Comparison of ENCODE assay signal across 26 cellular contexts in the genomic region with DNA sequence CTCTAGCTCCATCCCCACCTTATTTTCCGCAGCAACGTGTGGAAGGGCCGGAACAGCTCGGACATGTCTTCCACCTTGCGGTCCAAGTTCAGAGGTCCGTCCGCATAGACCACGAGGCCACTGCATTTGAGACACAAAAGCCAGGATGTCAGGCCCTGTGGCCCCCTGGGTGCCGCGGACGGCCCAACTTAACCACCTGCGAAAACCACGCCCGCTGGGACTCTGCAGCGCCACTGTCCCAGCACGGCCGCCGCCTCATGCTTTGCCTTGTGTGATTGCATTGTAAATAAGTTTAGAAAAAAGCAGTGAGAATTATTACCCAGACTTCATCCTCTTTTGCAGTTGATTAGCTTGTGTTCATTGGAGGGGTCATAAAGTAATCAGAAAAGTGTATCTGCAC. TPM values are rescaled to one million over a fixed set of nuclear protein-coding genes. Genes with fewer than 3 reads are reported as not detected.
DNase-seq lines count a peak whose midpoint lies in the region; ATAC-seq, FAIRE-seq and TF ChIP-seq lines count a peak whose summit lies in the region.
"Had no signal": no experiment of that assay in that cellular context is flagged by ENCODE, and none has a peak within 500 bp of the region (broad histone marks: within the 10 kb centered on the region; RNA-seq: fewer than 3 reads in every experiment).

No MANE protein-coding gene starts in this region.

- peaks cover 10 to 15% of the 10 kb centered on the region in 2 donors for H3K4me1 Mint-ChIP-seq in effector memory CD8-positive, alpha-beta T cell (ENCODE audit: low read depth in 2 of 2)
- H3K4me1 Mint-ChIP-seq: stimulated activated naive CD8-positive, alpha-beta T cell treated with anti-CD3 and anti-CD28 coated beads, Interleukin-15, amount 100 ng/mL, for 72 hours had no signal

- no peak for TF ChIP-seq POLR2A in gastroesophageal sphincter (IDR thresholded peaks at IDR 0.05)

- peaks cover 2% of the 10 kb centered on the region for H3K79me1 ChIP-seq in neuronal stem cell (ENCODE audit: low read depth, low read length)

- H3K27ac Mint-ChIP-seq in effector memory CD8-positive, alpha-beta T cell, result peak overlapping the region; percentile 59 to 84
- H3K27ac Mint-ChIP-seq: activated CD8-positive, alpha-beta T cell treated with anti-CD3 and anti-CD28 coated beads, Interleukin-2, amount 10 ng/mL, durations not matched to agents 7 days and 5 days; activated T-cell treated with anti-CD3 and anti-CD28 coated beads, Interleukin-2, amount 50 U/mL, for 24 hours; stimulated activated naive CD8-positive, alpha-beta T cell treated with anti-CD3 and anti-CD28 coated beads, Interleukin-15, amount 100 ng/mL, for 72 hours had no signal

- peaks cover 0 to 4% of the 10 kb centered on the region in 2 donors for H3K9me3 Mint-ChIP-seq in effector memory CD8-positive, alpha-beta T cell
- H3K9me3 Mint-ChIP-seq: activated T-cell treated with anti-CD3 and anti-CD28 coated beads, Interleukin-2, amount 50 U/mL, for 24 hours had no signal

- peak overlapping the region; percentile 42 for H3K18ac ChIP-seq in neuronal stem cell (ENCODE audit: low read length)

- H3K4me3 ChIP-seq in right atrium auricular region, result no peak overlapping the region
- H3K4me3 ChIP-seq in left ventricle myocardium inferior, result no peak overlapping the region
- H3K4me3 ChIP-seq in neuronal stem cell (ENCODE audit: low read length in 2 of 2), result no peak overlapping the region
- H3K4me3 ChIP-seq in A673 (ENCODE audit: low read depth, low read length, poor library complexity, severe bottlenecking), result no peak overlapping the region
- H3K4me3 ChIP-seq in gastroesophageal sphincter, result no peak overlapping the region
- H3K4me3 ChIP-seq: body of pancreas, lung, psoas muscle, thyroid gland had no signal

- H3K27me3 Mint-ChIP-seq in effector memory CD8-positive, alpha-beta T cell, result no peaks in the 10 kb centered on the region
- H3K27me3 Mint-ChIP-seq: activated T-cell treated with anti-CD3 and anti-CD28 coated beads, Interleukin-2, amount 50 U/mL, for 24 hours; stimulated activated naive CD8-positive, alpha-beta T cell treated with anti-CD3 and anti-CD28 coated beads, Interleukin-15, amount 100 ng/mL, for 72 hours had no signal

- CTCF ChIA-PET in A673 (lab: Charles Lee), result no interaction called here

- H3K23ac ChIP-seq in neuronal stem cell (ENCODE audit: low read depth, low read length, poor library complexity), result no peak overlapping the region

- H2BK15ac ChIP-seq in neuronal stem cell (ENCODE audit: low read length), result peak overlapping the region; percentile 12

- no peak overlapping the region for H2BK120ac ChIP-seq in neuronal stem cell (ENCODE audit: low read depth, low read length)

- H2BK5ac ChIP-seq in neuronal stem cell (ENCODE audit: low read length), result no peak overlapping the region

- TF ChIP-seq CTCF in right atrium auricular region (IDR thresholded peaks at IDR 0.05), result no peak
- TF ChIP-seq CTCF in left ventricle myocardium inferior (IDR thresholded peaks at IDR 0.05; ENCODE audit: borderline replicate concordance), result no peak
- TF ChIP-seq CTCF in A673 (conservative IDR thresholded peaks at IDR 0.05; ENCODE audit: low read depth, low read length), result no peak
- no peak for TF ChIP-seq CTCF in gastroesophageal sphincter (IDR thresholded peaks at IDR 0.05)

- no peaks in the 10 kb centered on the region for H3K4me1 ChIP-seq in right atrium auricular region
- no peaks in the 10 kb centered on the region for H3K4me1 ChIP-seq in left ventricle myocardium inferior
- H3K4me1 ChIP-seq in neuronal stem cell (ENCODE audit: control insufficient read depth in 2 of 2, insufficient read depth in 1 of 2, low read depth in 1 of 2, low read length in 2 of 2), result peaks cover 0 to 7% of the 10 kb centered on the region in 2 donors
- no peaks in the 10 kb centered on the region for H3K4me1 ChIP-seq in A673 (ENCODE audit: insufficient read depth, low read length, poor library complexity, severe bottlenecking)
- no peaks in the 10 kb centered on the region for H3K4me1 ChIP-seq in gastroesophageal sphincter
- H3K4me1 ChIP-seq: body of pancreas, psoas muscle, thyroid gland had no signal

- H2AK5ac ChIP-seq in neuronal stem cell (ENCODE audit: low read depth, low read length), result peak overlapping the region; percentile 69

- DNase-seq in right atrium auricular region (ENCODE audit: low spot score) (peak; percentile 13), left ventricle myocardium inferior (no peak), neuronal stem cell (ENCODE audit: low spot score) (no peak), A673 (ENCODE audit: low spot score) (no peak), NOMO-1 treated with dmso at 0.1 percent for 144 hours (lab: John Stamatoyannopoulos, UW; ENCODE audit: unreplicated experiment) (no peak), urothelium cell line (ENCODE audit: low spot score) (no peak)
- peak; percentile 31 to 39 (median 36) for DNase-seq in effector memory CD8-positive, alpha-beta T cell
- DNase-seq: activated CD4-positive, CD25-positive, alpha-beta regulatory T cell; activated CD8-positive, alpha-beta T cell treated with anti-CD3 and anti-CD28 coated beads, Interleukin-2, amount 10 ng/mL, durations not matched to agents 7 days and 5 days; activated naive CD4-positive, alpha-beta T cell treated with Interleukin-2 at 50 U/mL for 16 hours; activated T-cell treated with anti-CD3 and anti-CD28 coated beads, Interleukin-2, amount 50 U/mL, for 24 hours; body of pancreas; COR-L47; DMS79; GDM1; NCI-H1417; NCI-H2029 treated with DMSO at 0.1 percent for 48 hours; NCI-H2227 treated with DMSO at 0.1 percent for 48 hours; psoas muscle; T-helper 1 cell; thyroid gland had no signal

- H3K4ac ChIP-seq in neuronal stem cell (ENCODE audit: low read length), result no peak overlapping the region

- no peak overlapping the region for H2AFZ ChIP-seq in neuronal stem cell (ENCODE audit: low read length)

- POLR2A ChIA-PET in A673 (lab: Charles Lee; ENCODE audit: low non-redundant PET), result no interaction called here

- H3K9me3 ChIP-seq in right atrium auricular region, result peaks cover 0 to 6% of the 10 kb centered on the region in 2 donors
- peaks cover 29% of the 10 kb centered on the region for H3K9me3 ChIP-seq in left ventricle myocardium inferior (replicated peaks)
- no peaks in the 10 kb centered on the region for H3K9me3 ChIP-seq in neuronal stem cell (replicated peaks in 1 of 2; ENCODE audit: control insufficient read depth in 2 of 2, insufficient read depth in 1 of 2, low read depth in 1 of 2, low read length in 2 of 2)
- no peaks in the 10 kb centered on the region for H3K9me3 ChIP-seq in A673 (ENCODE audit: low read depth, low read length, poor library complexity, severe bottlenecking)
- H3K9me3 ChIP-seq in gastroesophageal sphincter, result peaks cover 0 to 12% (median 0%) of the 10 kb centered on the region in 3 donors
- H3K9me3 ChIP-seq: body of pancreas, psoas muscle, thyroid gland had no signal

- FAIRE-seq in urothelium cell line (lab: Jason Lieb, UNC), result no peak

- H2BK12ac ChIP-seq in neuronal stem cell (ENCODE audit: low read length), result no peak overlapping the region

- peak overlapping the region; percentile 52 to 68 for H3K4me3 Mint-ChIP-seq in effector memory CD8-positive, alpha-beta T cell
- H3K4me3 Mint-ChIP-seq: activated CD8-positive, alpha-beta T cell treated with anti-CD3 and anti-CD28 coated beads, Interleukin-2, amount 10 ng/mL, durations not matched to agents 7 days and 5 days; activated T-cell treated with anti-CD3 and anti-CD28 coated beads, Interleukin-2, amount 50 U/mL, for 24 hours; B cell; stimulated activated naive CD8-positive, alpha-beta T cell treated with anti-CD3 and anti-CD28 coated beads, Interleukin-15, amount 100 ng/mL, for 72 hours had no signal

- H3K27ac ChIP-seq in right atrium auricular region (no peak overlapping the region), left ventricle myocardium inferior (replicated peaks) (no peak overlapping the region), neuronal stem cell (replicated peaks; ENCODE audit: low read length) (no peak overlapping the region), A673 (ENCODE audit: low read depth, low read length, poor library complexity, severe bottlenecking) (no peak overlapping the region), gastroesophageal sphincter (no peak overlapping the region)
- H3K27ac ChIP-seq: body of pancreas, psoas muscle, RWPE1, thyroid gland had no signal

- WGBS in neuronal stem cell (ENCODE audit: extremely low coverage in 2 of 2, insufficient read length in 2 of 2, insufficient replicate concordance in 1 of 2), 2 donors, result no CpG with 5 or more reads among the region's 18 CpGs
- 100% methylated on average over 3 of the region's 18 CpGs for WGBS in gastroesophageal sphincter (ENCODE audit: low coverage in 1 of 2), 2 donors

- H3K27me3 ChIP-seq in right atrium auricular region (no peaks in the 10 kb centered on the region), left ventricle myocardium inferior (ENCODE audit: low read depth) (no peaks in the 10 kb centered on the region), neuronal stem cell (ENCODE audit: control insufficient read depth in 3 of 3, insufficient read depth in 3 of 3, low read depth in 1 of 3, low read length in 3 of 3) (peaks cover 0 to 4% (median 0%) of the 10 kb centered on the region in 3 experiments), A673 (replicated peaks; ENCODE audit: insufficient read depth, low read depth, low read length, poor library complexity) (no peaks in the 10 kb centered on the region), gastroesophageal sphincter (no peaks in the 10 kb centered on the region)
- H3K27me3 ChIP-seq: body of pancreas, thyroid gland had no signal

- intact Hi-C loops in left ventricle myocardium inferior (cut with micrococcal nuclease) (no loop called here), A673 (cut with micrococcal nuclease; ENCODE audit: unreplicated experiment) (no loop called here)

- H3K9ac ChIP-seq in neuronal stem cell (ENCODE audit: low read depth, low read length, poor library complexity), result peak overlapping the region; percentile 38

- H3K14ac ChIP-seq in neuronal stem cell (ENCODE audit: low read length), result no peak overlapping the region

- no peak overlapping the region for H4K91ac ChIP-seq in neuronal stem cell (ENCODE audit: low read depth, low read length, poor library complexity)

- H3K36me3 Mint-ChIP-seq in effector memory CD8-positive, alpha-beta T cell (ENCODE audit: insufficient read depth), result peaks cover 12% of the 10 kb centered on the region

- TF ChIP-seq EP300 in gastroesophageal sphincter (IDR thresholded peaks at IDR 0.05), result no peak

- no peak overlapping the region for H4K8ac ChIP-seq in neuronal stem cell (ENCODE audit: low read depth, low read length)

- no peaks in the 10 kb centered on the region for H3K36me3 ChIP-seq in right atrium auricular region
- peaks cover 4% of the 10 kb centered on the region for H3K36me3 ChIP-seq in left ventricle myocardium inferior
- H3K36me3 ChIP-seq in neuronal stem cell (replicated peaks in 1 of 2; ENCODE audit: control insufficient read depth in 2 of 2, insufficient read depth in 2 of 2, low read length in 2 of 2), result no peaks in the 10 kb centered on the region
- H3K36me3 ChIP-seq in A673 (ENCODE audit: insufficient read depth, low read length, poor library complexity, severe bottlenecking), result no peaks in the 10 kb centered on the region
- H3K36me3 ChIP-seq in gastroesophageal sphincter, result peaks cover 0 to 10% of the 10 kb centered on the region in 2 donors
- H3K36me3 ChIP-seq: thyroid gland had no signal

- ATAC-seq in effector memory CD8-positive, alpha-beta T cell (replicated peaks), result peak; percentile 95
- ATAC-seq in gastroesophageal sphincter, result no peak
- ATAC-seq: activated CD8-positive, alpha-beta T cell treated with anti-CD3 and anti-CD28 coated beads, Interleukin-2, amount 10 ng/mL, durations not matched to agents 7 days and 5 days; body of pancreas; psoas muscle; stimulated activated naive CD8-positive, alpha-beta T cell treated with anti-CD3 and anti-CD28 coated beads, Interleukin-15, amount 100 ng/mL, for 72 hours had no signal

- no peak overlapping the region for H3K4me2 ChIP-seq in neuronal stem cell (ENCODE audit: insufficient read depth, low read length, poor library complexity, severe bottlenecking)

- BruUV-seq in A673 (replicated peaks; lab: Mats Ljungman, UMichigan), result no TSS peak

RNA-seq across cellular contexts. Expression of a gene that starts 58.2 kb away (rescaled TPM):
- total RNA-seq in right atrium auricular region, result 10 to 100 TPM; 33.4 to 34.9 TPM
- 40.4 TPM for total RNA-seq in left ventricle myocardium inferior
- 45.6 TPM for polyA plus RNA-seq in neuronal stem cell (2013, experiment 1 of 2)
- 47.1 TPM for polyA plus RNA-seq in neuronal stem cell (2013, experiment 2 of 2)
- total RNA-seq in A673 (2021), result 9.1 and 12.7 TPM in 2 replicates
- total RNA-seq in gastroesophageal sphincter, result 10 to 100 TPM; 36.1 to 76.2 (median 55.6) TPM

Comparison
In these comparisons a context has a peak if more than half of its experiments do, and no peak if none do; other contexts are left out.
1. DNase-seq: peak in right atrium auricular region (single experiment) and effector memory CD8-positive, alpha-beta T cell (3 of 3); none in left ventricle myocardium inferior (single experiment), neuronal stem cell (single experiment), A673 (single experiment), NOMO-1 treated with dmso at 0.1 percent for 144 hours (single experiment) and urothelium cell line (single experiment).